In genomic region chr2:238868067-238868524, GRCh38 we compare ENCODE assay signal across 1 cellular context.
TF ChIP-seq lines count a peak whose summit lies in the region.

No MANE protein-coding gene starts in this region.

TF ChIP-seq in A549, 52 proteins besides CTCF, POLR2A, EP300 and RAD21 (continued from another document):
- TF ChIP-seq MAFK (IDR thresholded peaks at IDR 0.05; ENCODE audit: partially characterized antibody) (no peak), USF2 (IDR thresholded peaks at IDR 0.05) (no peak), JUN (IDR thresholded peaks at IDR 0.05) (no peak), NR3C1 (IDR thresholded peaks at IDR 0.05) (no peak), KDM1A (IDR thresholded peaks at IDR 0.05; ENCODE audit: low read depth) (no peak), EHMT2 (IDR thresholded peaks at IDR 0.05; ENCODE audit: low read depth) (no peak)
TF ChIP-seq in A549: peak in this region for 0.
